ENCODE assay signal across 8 cellular contexts in genomic region chr9:134655101-134655500, GRCh38.
"Had no signal": no experiment of that assay in that cellular context is flagged by ENCODE, and none has a peak within 500 bp of the region (broad histone marks: within the 10 kb centered on the region; RNA-seq: fewer than 3 reads in every experiment).

No MANE protein-coding gene starts in this region.

- H3K36me3 ChIP-seq: ascending aorta, esophagus squamous epithelium, upper lobe of left lung had no signal

- H3K27me3 ChIP-seq: ascending aorta, esophagus squamous epithelium, upper lobe of left lung had no signal

- H3K9me3 ChIP-seq: ascending aorta, upper lobe of left lung had no signal

- H3K27ac ChIP-seq: ascending aorta, esophagus squamous epithelium, upper lobe of left lung had no signal

- DNase-seq: activated CD4-positive, alpha-beta memory T cell treated with anti-CD3 and anti-CD28 coated beads for 36 hours; activated CD4-positive, alpha-beta T cell treated with anti-CD3 and anti-CD28 coated beads for 1 hour; activated CD8-positive, alpha-beta memory T cell treated with anti-CD3 and anti-CD28 coated beads, Interleukin-2, amount 50 U/mL, for 4 hours; activated naive CD8-positive, alpha-beta T cell treated with anti-CD3 and anti-CD28 coated beads, Interleukin-2, amount 10 ng/mL, durations not matched to agents 7 days and 5 days; esophagus squamous epithelium; foreskin fibroblast had no signal

- H3K4me3 ChIP-seq: ascending aorta, esophagus squamous epithelium, upper lobe of left lung had no signal

- H3K4me1 ChIP-seq: upper lobe of left lung had no signal
